32 cellular contexts compared by ENCODE assay signal in genomic region chr17:3015890-3016289, GRCh38. TPM values are rescaled to one million over a fixed set of nuclear protein-coding genes. Genes with fewer than 3 reads are reported as not detected.
DNase-seq lines count a peak whose midpoint lies in the region; ATAC-seq and TF ChIP-seq lines count a peak whose summit lies in the region.
"Had no signal": no experiment of that assay in that cellular context is flagged by ENCODE, and none has a peak within 500 bp of the region (broad histone marks: within the 10 kb centered on the region; RNA-seq: fewer than 3 reads in every experiment).

No MANE protein-coding gene starts in this region.

- no peak overlapping the region for H2AK5ac ChIP-seq in IMR-90 (ENCODE audit: low read depth, low read length)

- H3K4me3 Mint-ChIP-seq in progenitor cell of endocrine pancreas (ENCODE audit: low read depth), result no peak overlapping the region
- H3K4me3 Mint-ChIP-seq: activated CD8-positive, alpha-beta T cell treated with anti-CD3 and anti-CD28 coated beads for 36 hours; activated naive CD4-positive, alpha-beta T cell treated with anti-CD3 and anti-CD28 coated beads, Interleukin-2, amount 50 U/mL, for 24 hours; activated T-helper 17 cell treated with anti-CD3 and anti-CD28 coated beads, Interleukin-2, amount 50 U/mL, for 72 hours; CD4-positive, alpha-beta memory T cell; nephron had no signal

- peaks cover 14% of the 10 kb centered on the region for H3K36me3 Mint-ChIP-seq in progenitor cell of endocrine pancreas (ENCODE audit: insufficient read depth)

- H3K4me2 ChIP-seq in IMR-90 (ENCODE audit: low read depth, low read length), result no peak overlapping the region

- H2BK20ac ChIP-seq in IMR-90 (ENCODE audit: low read depth, low read length), result no peak overlapping the region; the same call in 1 of the 2 replicates

- H3K27ac Mint-ChIP-seq in progenitor cell of endocrine pancreas, result peak overlapping the region; percentile 33
- H3K27ac Mint-ChIP-seq: activated CD8-positive, alpha-beta T cell treated with anti-CD3 and anti-CD28 coated beads for 36 hours; activated naive CD4-positive, alpha-beta T cell treated with anti-CD3 and anti-CD28 coated beads, Interleukin-2, amount 50 U/mL, for 24 hours; activated T-helper 17 cell treated with anti-CD3 and anti-CD28 coated beads, Interleukin-2, amount 50 U/mL, for 72 hours; IgD-negative memory B cell; nephron had no signal

- no peak for TF ChIP-seq RAD21 in IMR-90 (IDR thresholded peaks at IDR 0.05; ENCODE audit: low read length)

- no TSS peak for BruUV-seq in IMR-90 (replicated peaks; lab: Mats Ljungman, UMichigan)

- H4K5ac ChIP-seq in IMR-90 (ENCODE audit: low read depth, low read length), result no peak overlapping the region; the same call in 1 of the 2 replicates

- TF ChIP-seq POLR2A in IMR-90 (IDR thresholded peaks at IDR 0.05; ENCODE audit: low read depth, low read length), result no peak

- POLR2A ChIA-PET in IMR-90 (lab: Charles Lee; ENCODE audit: unreplicated experiment), result no interaction called here

- H3K9ac ChIP-seq in IMR-90 (ENCODE audit: low read depth, low read length), result no peak overlapping the region

- no peaks in the 10 kb centered on the region for H3K27me3 ChIP-seq in IMR-90 (ENCODE audit: control insufficient read depth, insufficient read depth, low read length)
- H3K27me3 ChIP-seq: cardiac muscle cell, colonic mucosa, gastroesophageal sphincter, ovary, Peyer's patch, SJCRH30, spleen, tibial nerve had no signal

- no peak overlapping the region for H2AFZ ChIP-seq in IMR-90 (replicated peaks; ENCODE audit: low read length, poor library complexity)

- H3K27ac ChIP-seq in IMR-90 (ENCODE audit: insufficient read depth, low read length), result no peak overlapping the region
- H3K27ac ChIP-seq: cardiac muscle cell, colonic mucosa, gastroesophageal sphincter, ovary, Peyer's patch, SJCRH30, spleen, tibial nerve had no signal

- no peak overlapping the region for H3K56ac ChIP-seq in IMR-90 (ENCODE audit: extremely low read depth, insufficient read depth, low read length)

- H2BK5ac ChIP-seq in IMR-90 (ENCODE audit: low read depth, low read length, poor library complexity, severe bottlenecking), result peak overlapping the region; percentile 50

- no peak overlapping the region for H2BK120ac ChIP-seq in IMR-90 (ENCODE audit: low read depth, low read length)

- no peak overlapping the region for H3K4ac ChIP-seq in IMR-90 (ENCODE audit: low read depth, low read length)

- no peak overlapping the region for H3K18ac ChIP-seq in IMR-90 (ENCODE audit: low read depth, low read length)

- H3K79me1 ChIP-seq in IMR-90 (ENCODE audit: low read depth in 1 of 2, low read length in 2 of 2), result no peaks in the 10 kb centered on the region

- in situ Hi-C loops in IMR-90 (cut with MboI; ENCODE audit: low sequenced_read_pairs), result loop anchor here (10.0 kb wide), 1 partner anchor 161 kb away; no protein-coding TSS in a partner anchor

- DNase-seq in AG20443 (ENCODE audit: low spot score), result peak; percentile 49
- DNase-seq in IMR-90, result peak; percentile 46
- peak; percentile 33 for DNase-seq in epithelial cell of esophagus (ENCODE audit: low read depth)
- no peak for DNase-seq in progenitor cell of endocrine pancreas (ENCODE audit: low spot score, unreplicated experiment)
- no peak for DNase-seq in hippocampal formation (lab: John Stamatoyannopoulos, UW)
- DNase-seq: activated CD8-positive, alpha-beta T cell treated with anti-CD3 and anti-CD28 coated beads for 36 hours; amygdala; CD4-positive, alpha-beta memory T cell; colonic mucosa; effector memory CD4-positive, alpha-beta T cell; NCI-H1092; NCI-H187; NCI-H526 treated with DMSO at 0.1 percent for 48 hours; ovary; Peyer's patch; SJCRH30; spleen; T-helper 1 cell had no signal

- H3K23ac ChIP-seq in IMR-90 (ENCODE audit: low read depth, low read length), result no peak overlapping the region

- no peaks in the 10 kb centered on the region for H3K27me3 Mint-ChIP-seq in progenitor cell of endocrine pancreas
- H3K27me3 Mint-ChIP-seq: activated CD8-positive, alpha-beta T cell treated with anti-CD3 and anti-CD28 coated beads for 36 hours; activated naive CD4-positive, alpha-beta T cell treated with anti-CD3 and anti-CD28 coated beads, Interleukin-2, amount 50 U/mL, for 24 hours; activated T-helper 17 cell treated with anti-CD3 and anti-CD28 coated beads, Interleukin-2, amount 50 U/mL, for 72 hours; CD4-positive, alpha-beta memory T cell; IgD-negative memory B cell had no signal

- CTCF ChIA-PET in IMR-90 (lab: Yijun Ruan, JAX), result no interaction called here

- H3K36me3 ChIP-seq in IMR-90 (ENCODE audit: control insufficient read depth, insufficient read depth, low read length), result peaks cover 1% of the 10 kb centered on the region; the same call in 1 of the 2 replicates
- H3K36me3 ChIP-seq: cardiac muscle cell, ovary, SJCRH30 had no signal

- no peak overlapping the region for H4K8ac ChIP-seq in IMR-90 (ENCODE audit: low read depth in 2 of 2, low read length in 2 of 2)

- H4K91ac ChIP-seq in IMR-90 (ENCODE audit: insufficient read depth, low read depth, low read length), result no peak overlapping the region

- H2AK9ac ChIP-seq in IMR-90 (replicated peaks; ENCODE audit: low read depth, low read length, poor library complexity), result no peak overlapping the region

- H2BK15ac ChIP-seq in IMR-90 (ENCODE audit: low read depth, low read length), result no peak overlapping the region

- H3K14ac ChIP-seq in IMR-90 (replicated peaks; ENCODE audit: low read depth, low read length), result 0 out of 2 replicates have a peak overlapping the region, but pooled peaks have one; percentile 19

- TF ChIP-seq CTCF in IMR-90 (conservative IDR thresholded peaks at IDR 0.05; ENCODE audit: low read depth, low read length) (no peak), epithelial cell of esophagus (IDR thresholded peaks at IDR 0.05; ENCODE audit: insufficient read depth, low read depth, low read length, missing control alignments) (no peak), progenitor cell of endocrine pancreas (IDR thresholded peaks at IDR 0.05; ENCODE audit: unreplicated experiment) (no peak)

- 35% methylated on average over 2 of the region's 7 CpGs; no CpG with 5 or more reads in 1 of the 2 experiments for WGBS in IMR-90 (ENCODE audit: extremely low coverage in 2 of 2, insufficient read length in 1 of 2), 2 experiments

- H3K9me1 ChIP-seq in IMR-90 (ENCODE audit: insufficient read depth, low read length), result no peaks in the 10 kb centered on the region

- H3K4me3 ChIP-seq in IMR-90 (ENCODE audit: insufficient read depth, low read depth, low read length) (no peak overlapping the region), epithelial cell of esophagus (ENCODE audit: low read length) (no peak overlapping the region)
- H3K4me3 ChIP-seq: cardiac muscle cell, colonic mucosa, gastroesophageal sphincter, ovary, Peyer's patch, SJCRH30, spleen, tibial nerve had no signal

- intact Hi-C loops in IMR-90 (cut with micrococcal nuclease), result no loop called here

- H3K9me3 Mint-ChIP-seq in progenitor cell of endocrine pancreas (ENCODE audit: low read depth), result peaks cover under 1% of the 10 kb centered on the region
- H3K9me3 Mint-ChIP-seq: activated CD8-positive, alpha-beta T cell treated with anti-CD3 and anti-CD28 coated beads for 36 hours; activated naive CD4-positive, alpha-beta T cell treated with anti-CD3 and anti-CD28 coated beads, Interleukin-2, amount 50 U/mL, for 24 hours; activated T-helper 17 cell treated with anti-CD3 and anti-CD28 coated beads, Interleukin-2, amount 50 U/mL, for 72 hours; IgD-negative memory B cell; nephron had no signal

- no peaks in the 10 kb centered on the region for H3K4me1 Mint-ChIP-seq in progenitor cell of endocrine pancreas (ENCODE audit: low read depth)
- H3K4me1 Mint-ChIP-seq: activated naive CD4-positive, alpha-beta T cell treated with anti-CD3 and anti-CD28 coated beads, Interleukin-2, amount 50 U/mL, for 24 hours; activated T-helper 17 cell treated with anti-CD3 and anti-CD28 coated beads, Interleukin-2, amount 50 U/mL, for 72 hours; CD4-positive, alpha-beta memory T cell; nephron had no signal

- no peaks in the 10 kb centered on the region for H3K9me3 ChIP-seq in IMR-90 (ENCODE audit: control insufficient read depth, insufficient read depth, low read length)
- H3K9me3 ChIP-seq: colonic mucosa, gastroesophageal sphincter, ovary, Peyer's patch, SJCRH30, spleen, tibial nerve had no signal

- dilution Hi-C loops in IMR-90 (cut with HindIII; ENCODE audit: low sequenced_read_pairs, unreplicated experiment), result no loop called here

- ATAC-seq in IMR-90 (ENCODE audit: low read depth), result peak; percentile 66
- ATAC-seq in GM21360 (IDR thresholded peaks at IDR 0.05; ENCODE audit: unreplicated experiment), result no peak
- ATAC-seq in GM21381 (IDR thresholded peaks at IDR 0.05; ENCODE audit: unreplicated experiment), result no peak
- ATAC-seq: activated CD4-positive, CD25-positive, alpha-beta regulatory T cell treated with anti-CD3 and anti-CD28 coated beads, Interleukin-2, amount 50 U/mL, for 24 hours; activated CD8-positive, alpha-beta T cell treated with anti-CD3 and anti-CD28 coated beads for 36 hours; activated T-helper 17 cell treated with anti-CD3 and anti-CD28 coated beads, Interleukin-2, amount 50 U/mL, for 72 hours; gastroesophageal sphincter had no signal

- 0 out of 2 replicates have a peak, but pooled peaks cover 2% of the 10 kb centered on the region for H3K4me1 ChIP-seq in IMR-90 (ENCODE audit: control insufficient read depth, insufficient read depth, low read length)
- H3K4me1 ChIP-seq: colonic mucosa, gastroesophageal sphincter, Peyer's patch, SJCRH30, spleen had no signal

- H4K20me1 ChIP-seq in IMR-90 (ENCODE audit: insufficient read depth, low read length), result no peaks in the 10 kb centered on the region

TF ChIP-seq in IMR-90, 13 proteins besides CTCF, POLR2A, EP300 and RAD21:
- no peak for TF ChIP-seq RCOR1 (IDR thresholded peaks at IDR 0.05; ENCODE audit: insufficient replicate concordance, low read length)
- TF ChIP-seq ELK1 (IDR thresholded peaks at IDR 0.05; ENCODE audit: borderline replicate concordance, low read depth, low read length), result no peak
- no peak for TF ChIP-seq CEBPB (IDR thresholded peaks at IDR 0.05; ENCODE audit: low read depth, low read length)
- TF ChIP-seq BHLHE40 (IDR thresholded peaks at IDR 0.05; ENCODE audit: low read depth, low read length), result no peak
- no peak for TF ChIP-seq NFE2L2 (IDR thresholded peaks at IDR 0.05; ENCODE audit: low read depth, low read length)

RNA-seq across cellular contexts. Expression of gene OR1D5, which starts 47.5 kb away (rescaled TPM):
- total RNA-seq in IMR-90 (2012; rRNA removed) (not detected in 2 replicates), progenitor cell of endocrine pancreas (not detected in 2 replicates)
- not detected in 2 replicates for polyA plus RNA-seq in IMR-90 (2012; rRNA removed)
- not detected in 2 replicates for polyA plus RNA-seq in IMR-90 (2012; cell fraction: cytosol; rRNA removed)
- not detected in 2 replicates for polyA plus RNA-seq in IMR-90 (2012; cell fraction: nucleus; rRNA removed; ENCODE audit: low replicate concordance)
- total RNA-seq: activated CD8-positive, alpha-beta T cell treated with anti-CD3 and anti-CD28 coated beads for 36 hours; activated T-helper 17 cell treated with anti-CD3 and anti-CD28 coated beads, Interleukin-2, amount 50 U/mL, for 72 hours; cardiac muscle cell; CD4-positive, alpha-beta memory T cell; colonic mucosa; gastroesophageal sphincter; H1; lower leg skin; mononuclear cell; ovary; Peyer's patch; SJCRH30; spleen; tibial nerve had no signal
- polyA plus RNA-seq: cardiac muscle cell; CD4-positive, alpha-beta memory T cell; esophagus; H1; IgD-negative memory B cell; ovary; spleen had no signal

Comparison
In these comparisons a context has a peak if more than half of its experiments do, and no peak if none do; other contexts are left out.
1. DNase-seq: peak in AG20443 (single experiment), IMR-90 (single experiment) and epithelial cell of esophagus (single experiment); none in progenitor cell of endocrine pancreas (single experiment) and hippocampal formation (0 of 2).